ENCODE assay signal across 19 cellular contexts in genomic region chr17:42190491-42191180, GRCh38. TPM values are rescaled to one million over a fixed set of nuclear protein-coding genes. Genes with fewer than 3 reads are reported as not detected.
DNase-seq lines count a peak whose midpoint lies in the region; ATAC-seq, FAIRE-seq and TF ChIP-seq lines count a peak whose summit lies in the region.
"Had no signal": no experiment of that assay in that cellular context is flagged by ENCODE, and none has a peak within 500 bp of the region (broad histone marks: within the 10 kb centered on the region; RNA-seq: fewer than 3 reads in every experiment).

No MANE protein-coding gene starts in this region.

- POLR2A ChIA-PET in activated CD4-positive, alpha-beta T cell treated with anti-CD3 and anti-CD28 coated beads, Interleukin-2, amount 10 ng/mL, durations not matched to agents 7 days and 5 days (lab: Charles Lee), result interaction anchor here (1.0 kb wide), 1 partner anchor 9 kb away, joined by 3 read pairs; no protein-coding TSS in a partner anchor
- POLR2A ChIA-PET in K562 (lab: Yijun Ruan, JAX), result interaction anchor here (0.5 to 1.0 kb wide), 3 partner anchors 9 to 168 kb away, joined by 3 to 4 read pairs (median 3); no protein-coding TSS in a partner anchor

- H3K27me3 Mint-ChIP-seq in activated CD4-positive, alpha-beta T cell treated with anti-CD3 and anti-CD28 coated beads, Interleukin-2, amount 10 ng/mL, durations not matched to agents 24 days and 14 days, result no peaks in the 10 kb centered on the region
- no peaks in the 10 kb centered on the region for H3K27me3 Mint-ChIP-seq in activated CD4-positive, alpha-beta T cell treated with anti-CD3 and anti-CD28 coated beads, Interleukin-2, amount 10 ng/mL, durations not matched to agents 7 days and 5 days
- H3K27me3 Mint-ChIP-seq: CD4-positive, alpha-beta memory T cell; IgD-negative memory B cell had no signal

- DNase-seq in activated CD4-positive, alpha-beta T cell treated with anti-CD3 and anti-CD28 coated beads, Interleukin-2, amount 10 ng/mL, durations not matched to agents 24 days and 14 days, result peak; percentile 56
- DNase-seq in activated CD4-positive, alpha-beta T cell treated with anti-CD3 and anti-CD28 coated beads, Interleukin-2, amount 10 ng/mL, durations not matched to agents 7 days and 5 days, result no peak
- DNase-seq in K562 (ENCODE audit: extremely low read depth in 1 of 4, low spot score in 3 of 4) (no peak), kidney (peak; percentile 72), nucleus accumbens (lab: John Stamatoyannopoulos, UW) (no peak)
- DNase-seq: 8988T; AML-193; C1 segment of cervical spinal cord; CD4-positive, alpha-beta memory T cell; DMS79 had no signal

- no peaks in the 10 kb centered on the region for H3K27me3 ChIP-seq in K562 (ENCODE audit: control insufficient read depth in 2 of 2, insufficient read depth in 2 of 2, low read length in 2 of 2)

- no peak overlapping the region for H3K27ac ChIP-seq in K562 (ENCODE audit: extremely low read depth, low read depth, low read length)
- no peak overlapping the region for H3K27ac ChIP-seq in kidney (ENCODE audit: low read depth in 2 of 2, low read length in 2 of 2)

- no peak overlapping the region for H3K27ac Mint-ChIP-seq in activated CD4-positive, alpha-beta T cell treated with anti-CD3 and anti-CD28 coated beads, Interleukin-2, amount 10 ng/mL, durations not matched to agents 24 days and 14 days
- H3K27ac Mint-ChIP-seq in activated CD4-positive, alpha-beta T cell treated with anti-CD3 and anti-CD28 coated beads, Interleukin-2, amount 10 ng/mL, durations not matched to agents 7 days and 5 days, result no peak overlapping the region
- H3K27ac Mint-ChIP-seq: IgD-negative memory B cell had no signal

- CTCF ChIA-PET in activated CD4-positive, alpha-beta T cell treated with anti-CD3 and anti-CD28 coated beads, Interleukin-2, amount 10 ng/mL, durations not matched to agents 7 days and 5 days (lab: Charles Lee), result interaction anchor here (0.8 to 2.1 kb wide), 6 partner anchors 10 to 105 kb away, joined by 3 to 8 read pairs (median 3); partner anchors contain the start of gene KCNH4
- CTCF ChIA-PET in K562 (lab: Yijun Ruan, JAX; ENCODE audit: low intra/inter-chr PET ratio), result no interaction called here

- TF ChIP-seq CTCF in K562 (IDR thresholded peaks at IDR 0.05 in 2 of 3, conservative IDR thresholded peaks at IDR 0.05 in 1 of 3; ENCODE audit: insufficient read depth in 2 of 3, low read depth in 1 of 3, low read length in 3 of 3) (no peak), kidney (IDR thresholded peaks at IDR 0.05; ENCODE audit: borderline replicate concordance, extremely low read depth, insufficient read depth) (no peak)

- TF ChIP-seq EP300 in K562 (IDR thresholded peaks at IDR 0.05; ENCODE audit: low read length), result no peak

- no peaks in the 10 kb centered on the region for H3K9me1 ChIP-seq in K562 (ENCODE audit: control insufficient read depth, insufficient read depth, low read length)

- no peak overlapping the region for H3K4me3 ChIP-seq in K562
- H3K4me3 ChIP-seq in kidney (ENCODE audit: low read length in 2 of 2), result no peak overlapping the region
- H3K4me3 ChIP-seq: GM12878 had no signal

- FAIRE-seq in K562 (lab: Jason Lieb, UNC) (no peak), kidney (lab: Jason Lieb, UNC) (no peak)
- FAIRE-seq: GM12878, GM18507 had no signal

- BruUV-seq in K562 (replicated peaks; lab: Mats Ljungman, UMichigan), result no TSS peak

- H3K9ac ChIP-seq in K562 (ENCODE audit: insufficient read depth in 1 of 2, low read depth in 2 of 2, low read length in 2 of 2) (peak overlapping the region in 1 of 2 experiments; percentile 64; a peak in 1 of 4 replicates), kidney (ENCODE audit: low read length in 2 of 2) (no peak overlapping the region)

- ATAC-seq in K562, result no peak
- no peak for ATAC-seq in HG02852 (IDR thresholded peaks at IDR 0.05; ENCODE audit: unreplicated experiment)
- no peak for ATAC-seq in HG02759 (IDR thresholded peaks at IDR 0.05; ENCODE audit: unreplicated experiment)
- ATAC-seq: GM12878, HCT116 had no signal

- no peaks in the 10 kb centered on the region for H4K20me1 ChIP-seq in K562 (replicated peaks; ENCODE audit: control insufficient read depth, insufficient read depth, low read length)

- peaks cover 16% of the 10 kb centered on the region for H3K4me1 Mint-ChIP-seq in activated CD4-positive, alpha-beta T cell treated with anti-CD3 and anti-CD28 coated beads, Interleukin-2, amount 10 ng/mL, durations not matched to agents 24 days and 14 days
- peaks cover 28% of the 10 kb centered on the region for H3K4me1 Mint-ChIP-seq in activated CD4-positive, alpha-beta T cell treated with anti-CD3 and anti-CD28 coated beads, Interleukin-2, amount 10 ng/mL, durations not matched to agents 7 days and 5 days

- H3K36me3 Mint-ChIP-seq in activated CD4-positive, alpha-beta T cell treated with anti-CD3 and anti-CD28 coated beads, Interleukin-2, amount 10 ng/mL, durations not matched to agents 24 days and 14 days (ENCODE audit: low read depth), result no peaks in the 10 kb centered on the region
- H3K36me3 Mint-ChIP-seq in activated CD4-positive, alpha-beta T cell treated with anti-CD3 and anti-CD28 coated beads, Interleukin-2, amount 10 ng/mL, durations not matched to agents 7 days and 5 days (ENCODE audit: low read depth), result no peaks in the 10 kb centered on the region
- H3K36me3 Mint-ChIP-seq: CD4-positive, alpha-beta memory T cell; IgD-negative memory B cell had no signal

- WGBS in K562 (ENCODE audit: insufficient coverage, low coverage, missing lambda C conversion rate), result 76% methylated on average over 14 of the region's 15 CpGs

- no peak for TF ChIP-seq RAD21 in K562 (CRISPR knock-in tag; conservative IDR thresholded peaks at IDR 0.05 in 1 of 2, IDR thresholded peaks at IDR 0.05 in 1 of 2)

- no peak overlapping the region for H2AFZ ChIP-seq in K562 (ENCODE audit: low read depth, low read length)

- no peak for TF ChIP-seq POLR2A in K562 (conservative IDR thresholded peaks at IDR 0.05)

- H3K9me3 ChIP-seq in K562 (replicated peaks; ENCODE audit: control insufficient read depth, insufficient read depth, low read depth, low read length) (no peaks in the 10 kb centered on the region), kidney (ENCODE audit: control insufficient read depth in 1 of 2, low read length in 2 of 2) (no peaks in the 10 kb centered on the region)

- H3K4me1 ChIP-seq in K562 (replicated peaks in 1 of 2; ENCODE audit: control insufficient read depth in 2 of 2, insufficient read depth in 2 of 2, low read length in 2 of 2), result peaks cover 6 to 31% of the 10 kb centered on the region in 2 experiments; a peak in 3 of 5 replicates
- peaks cover 10 to 13% of the 10 kb centered on the region in 2 donors for H3K4me1 ChIP-seq in kidney (ENCODE audit: control insufficient read depth in 1 of 2, insufficient read depth in 1 of 2, low read depth in 1 of 2, low read length in 2 of 2)

- no peak overlapping the region for H3K4me2 ChIP-seq in K562 (ENCODE audit: insufficient read depth, low read length)

- in situ Hi-C loops in K562 (cut with MboI), result no loop called here

- H3K9me3 Mint-ChIP-seq in activated CD4-positive, alpha-beta T cell treated with anti-CD3 and anti-CD28 coated beads, Interleukin-2, amount 10 ng/mL, durations not matched to agents 24 days and 14 days, result no peaks in the 10 kb centered on the region
- H3K9me3 Mint-ChIP-seq in activated CD4-positive, alpha-beta T cell treated with anti-CD3 and anti-CD28 coated beads, Interleukin-2, amount 10 ng/mL, durations not matched to agents 7 days and 5 days, result no peaks in the 10 kb centered on the region
- H3K9me3 Mint-ChIP-seq: IgD-negative memory B cell had no signal

- intact Hi-C loops in activated CD4-positive, alpha-beta T cell treated with anti-CD3 and anti-CD28 coated beads, Interleukin-2, amount 10 ng/mL, durations not matched to agents 24 days and 14 days (cut with micrococcal nuclease), result loop anchor here (5.0 kb wide), 1 partner anchor 487 kb away; the partner anchor contains the start of gene PLEKHH3
- intact Hi-C loops in K562 (cut with micrococcal nuclease), result no loop called here
- intact Hi-C loops in kidney (cut with DNase I), result no loop called here

- H3K36me3 ChIP-seq in K562 (ENCODE audit: control insufficient read depth, insufficient read depth, low read length), result peaks cover 2% of the 10 kb centered on the region; the same call in 1 of the 3 replicates
- H3K36me3 ChIP-seq in kidney (ENCODE audit: control insufficient read depth in 1 of 2, insufficient read depth in 2 of 2, low read length in 2 of 2), result no peaks in the 10 kb centered on the region

- no peak overlapping the region for H3K4me3 Mint-ChIP-seq in activated CD4-positive, alpha-beta T cell treated with anti-CD3 and anti-CD28 coated beads, Interleukin-2, amount 10 ng/mL, durations not matched to agents 24 days and 14 days
- H3K4me3 Mint-ChIP-seq in activated CD4-positive, alpha-beta T cell treated with anti-CD3 and anti-CD28 coated beads, Interleukin-2, amount 10 ng/mL, durations not matched to agents 7 days and 5 days, result no peak overlapping the region

- peaks cover 11% of the 10 kb centered on the region; the same call in 2 of the 3 replicates for H3K79me2 ChIP-seq in K562 (ENCODE audit: control insufficient read depth, insufficient read depth, low read length)

RNA-seq across cellular contexts. Expression of gene GHDC, which starts 3.7 kb away (rescaled TPM):
- total RNA-seq in activated CD4-positive, alpha-beta T cell treated with anti-CD3 and anti-CD28 coated beads, Interleukin-2, amount 10 ng/mL, durations not matched to agents 24 days and 14 days, result 14.4 and 17.5 TPM in 2 replicates
- total RNA-seq in activated CD4-positive, alpha-beta T cell treated with anti-CD3 and anti-CD28 coated beads, Interleukin-2, amount 10 ng/mL, durations not matched to agents 7 days and 5 days, result 10 to 100 TPM; 15.3 to 15.5 TPM
- 26.6 and 66.9 TPM in 2 replicates for total RNA-seq in K562 (2011; cell fraction: chromatin; rRNA removed; ENCODE audit: low replicate concordance)
- total RNA-seq in K562 (2011; cell fraction: nucleolus; rRNA removed), result 67.5 and 75.5 TPM in 2 replicates
- 39.0 and 46.6 TPM in 2 replicates for total RNA-seq in K562 (2011; cell fraction: nucleoplasm; rRNA removed)
- 20.3 and 20.8 TPM in 2 replicates for total RNA-seq in K562 (2014; rRNA removed)
- 5.0 and 5.6 TPM in 2 replicates for total RNA-seq in K562 (2014; rRNA removed; fragmentation: Illumina TruSeq; extraction: Trizol)
- 10.4 and 11.2 TPM in 2 replicates for total RNA-seq in K562 (2015; rRNA removed; fragmentation: Illumina TruSeq; extraction: Trizol)
- 21.1 and 23.2 TPM in 2 replicates for total RNA-seq in K562 (2021)
- polyA plus RNA-seq in K562 (2011; rRNA removed), result 12.0 and 12.9 TPM in 2 replicates
- polyA plus RNA-seq in K562 (2011; cell fraction: cytosol; rRNA removed), result 9.1 and 31.3 TPM in 2 replicates
- polyA plus RNA-seq in K562 (2011; cell fraction: nucleus; rRNA removed), result 57.1 and 77.6 TPM in 2 replicates
- 14.5 and 28.1 TPM in 2 replicates for polyA plus RNA-seq in K562 (2012)
- polyA plus RNA-seq in K562 (2014; fragmentation: Illumina TruSeq; extraction: Trizol), result 7.8 and 12.4 TPM in 2 replicates
- under 1 TPM; 0.65 to 0.87 TPM for polyA plus RNA-seq in K562 (2014; fragmentation: Nextera tagmentation; extraction: Ambion mirVana)
- 20.8 and 20.9 TPM in 2 replicates for polyA plus RNA-seq in K562 (2014; rRNA removed)
- 3.5 and 7.4 TPM in 2 replicates for polyA minus RNA-seq in K562 (2011; rRNA and poly(A)+ RNA removed)
- 9.6 and 12.1 TPM in 2 replicates for polyA minus RNA-seq in K562 (2011; cell fraction: cytosol; rRNA and poly(A)+ RNA removed)
- 16.6 and 17.0 TPM in 2 replicates for polyA minus RNA-seq in K562 (2011; cell fraction: nucleus; rRNA and poly(A)+ RNA removed)
- 41.2 TPM for total RNA-seq in kidney
- 37.0 TPM for polyA plus RNA-seq in kidney (ENCODE audit: insufficient read depth, low read depth, low replicate concordance)

RNA-seq across cellular contexts. Expression of gene HCRT, which starts 5.4 kb away (rescaled TPM):
- not detected in 2 replicates for total RNA-seq in activated CD4-positive, alpha-beta T cell treated with anti-CD3 and anti-CD28 coated beads, Interleukin-2, amount 10 ng/mL, durations not matched to agents 24 days and 14 days
- not detected for total RNA-seq in activated CD4-positive, alpha-beta T cell treated with anti-CD3 and anti-CD28 coated beads, Interleukin-2, amount 10 ng/mL, durations not matched to agents 7 days and 5 days
- not detected in 2 replicates for total RNA-seq in K562 (2011; cell fraction: chromatin; rRNA removed; ENCODE audit: low replicate concordance)
- total RNA-seq in K562 (2011; cell fraction: nucleolus; rRNA removed), result not detected in 2 replicates
- not detected in 2 replicates for total RNA-seq in K562 (2011; cell fraction: nucleoplasm; rRNA removed)
- total RNA-seq in K562 (2014; rRNA removed) (not detected in 2 replicates), K562 (2014; rRNA removed; fragmentation: Illumina TruSeq; extraction: Trizol) (not detected in 2 replicates), K562 (2015; rRNA removed; fragmentation: Illumina TruSeq; extraction: Trizol) (not detected in 2 replicates), K562 (2021) (not detected in 2 replicates), kidney (not detected)
- polyA plus RNA-seq in K562 (2011; rRNA removed) (not detected in 2 replicates), K562 (2014; fragmentation: Illumina TruSeq; extraction: Trizol) (not detected in 2 replicates), K562 (2014; fragmentation: Nextera tagmentation; extraction: Ambion mirVana) (not detected), K562 (2014; rRNA removed) (not detected in 2 replicates), kidney (ENCODE audit: insufficient read depth, low read depth, low replicate concordance) (not detected)
- polyA plus RNA-seq in K562 (2011; cell fraction: cytosol; rRNA removed), result not detected in 2 replicates
- not detected in 2 replicates for polyA plus RNA-seq in K562 (2011; cell fraction: nucleus; rRNA removed)
- not detected in 2 replicates for polyA plus RNA-seq in K562 (2012)
- polyA minus RNA-seq in K562 (2011; rRNA and poly(A)+ RNA removed), result not detected in 2 replicates
- not detected in 2 replicates for polyA minus RNA-seq in K562 (2011; cell fraction: cytosol; rRNA and poly(A)+ RNA removed)
- polyA minus RNA-seq in K562 (2011; cell fraction: nucleus; rRNA and poly(A)+ RNA removed), result not detected in 2 replicates
- total RNA-seq: CD4-positive, alpha-beta memory T cell; G401; H4; HT-29 had no signal
- polyA plus RNA-seq: CD4-positive, alpha-beta memory T cell; GM12878; IgD-negative memory B cell had no signal

RNA-seq across cellular contexts. Expression of gene KCNH4, which starts 9.7 kb away (rescaled TPM):
- total RNA-seq in activated CD4-positive, alpha-beta T cell treated with anti-CD3 and anti-CD28 coated beads, Interleukin-2, amount 10 ng/mL, durations not matched to agents 24 days and 14 days, result 1.6 and 2.3 TPM in 2 replicates
- under 1 TPM; 0.15 to 0.17 TPM for total RNA-seq in activated CD4-positive, alpha-beta T cell treated with anti-CD3 and anti-CD28 coated beads, Interleukin-2, amount 10 ng/mL, durations not matched to agents 7 days and 5 days
- 1.0 and 3.5 TPM in 2 replicates for total RNA-seq in K562 (2011; cell fraction: chromatin; rRNA removed; ENCODE audit: low replicate concordance)
- total RNA-seq in K562 (2011; cell fraction: nucleolus; rRNA removed), result 2.5 TPM in 2 replicates
- total RNA-seq in K562 (2011; cell fraction: nucleoplasm; rRNA removed), result 2.0 and 2.2 TPM in 2 replicates
- total RNA-seq in K562 (2014; rRNA removed) (0.50 and 0.98 TPM in 2 replicates), K562 (2014; rRNA removed; fragmentation: Illumina TruSeq; extraction: Trizol) (0.22 and 0.29 TPM in 2 replicates), K562 (2015; rRNA removed; fragmentation: Illumina TruSeq; extraction: Trizol) (0.36 and 0.49 TPM in 2 replicates), K562 (2021) (1.8 and 2.0 TPM in 2 replicates), kidney (0.35 TPM)
- polyA plus RNA-seq in K562 (2011; rRNA removed) (0.72 and 0.79 TPM in 2 replicates), K562 (2014; fragmentation: Illumina TruSeq; extraction: Trizol) (1.2 and 1.3 TPM in 2 replicates), K562 (2014; fragmentation: Nextera tagmentation; extraction: Ambion mirVana) (under 1 TPM; 0.10 to 0.14 TPM), K562 (2014; rRNA removed) (1.3 and 1.7 TPM in 2 replicates), kidney (ENCODE audit: insufficient read depth, low read depth, low replicate concordance) (not detected)
- polyA plus RNA-seq in K562 (2011; cell fraction: cytosol; rRNA removed), result 0.68 and 2.6 TPM in 2 replicates
- 1.2 and 4.0 TPM in 2 replicates for polyA plus RNA-seq in K562 (2011; cell fraction: nucleus; rRNA removed)
- polyA plus RNA-seq in K562 (2012), result 0.24 and 1.0 TPM in 2 replicates
- polyA minus RNA-seq in K562 (2011; rRNA and poly(A)+ RNA removed), result 0.45 and 1.1 TPM in 2 replicates
- polyA minus RNA-seq in K562 (2011; cell fraction: cytosol; rRNA and poly(A)+ RNA removed), result 0.82 and 0.95 TPM in 2 replicates
- polyA minus RNA-seq in K562 (2011; cell fraction: nucleus; rRNA and poly(A)+ RNA removed), result 0.44 and 0.94 TPM in 2 replicates
- total RNA-seq: G401, HT-29 had no signal
- polyA plus RNA-seq: CD4-positive, alpha-beta memory T cell; IgD-negative memory B cell had no signal

RNA-seq across cellular contexts. Expression of gene RAB5C, which starts 35.8 kb away (rescaled TPM):
- total RNA-seq in activated CD4-positive, alpha-beta T cell treated with anti-CD3 and anti-CD28 coated beads, Interleukin-2, amount 10 ng/mL, durations not matched to agents 24 days and 14 days, result 55.8 and 64.6 TPM in 2 replicates
- 100 to 1,000 TPM in 1 of 2 experiments, 10 to 100 TPM in 1; 97.1 to 108 TPM for total RNA-seq in activated CD4-positive, alpha-beta T cell treated with anti-CD3 and anti-CD28 coated beads, Interleukin-2, amount 10 ng/mL, durations not matched to agents 7 days and 5 days
- 21.1 and 47.2 TPM in 2 replicates for total RNA-seq in K562 (2011; cell fraction: chromatin; rRNA removed; ENCODE audit: low replicate concordance)
- 33.4 and 35.0 TPM in 2 replicates for total RNA-seq in K562 (2011; cell fraction: nucleolus; rRNA removed)
- 29.4 and 31.1 TPM in 2 replicates for total RNA-seq in K562 (2011; cell fraction: nucleoplasm; rRNA removed)
- 79.2 and 125 TPM in 2 replicates for total RNA-seq in K562 (2014; rRNA removed)
- total RNA-seq in K562 (2014; rRNA removed; fragmentation: Illumina TruSeq; extraction: Trizol), result 46.5 and 55.8 TPM in 2 replicates
- total RNA-seq in K562 (2015; rRNA removed; fragmentation: Illumina TruSeq; extraction: Trizol), result 106 and 107 TPM in 2 replicates
- total RNA-seq in K562 (2021), result 108 and 117 TPM in 2 replicates
- polyA plus RNA-seq in K562 (2011; rRNA removed), result 55.9 and 77.4 TPM in 2 replicates
- polyA plus RNA-seq in K562 (2011; cell fraction: cytosol; rRNA removed), result 85.9 and 208 TPM in 2 replicates
- polyA plus RNA-seq in K562 (2011; cell fraction: nucleus; rRNA removed), result 34.9 and 64.9 TPM in 2 replicates
- polyA plus RNA-seq in K562 (2012), result 110 and 123 TPM in 2 replicates
- 165 and 166 TPM in 2 replicates for polyA plus RNA-seq in K562 (2014; fragmentation: Illumina TruSeq; extraction: Trizol)
- polyA plus RNA-seq in K562 (2014; fragmentation: Nextera tagmentation; extraction: Ambion mirVana), result 1 to 10 TPM; 1.7 to 2.2 TPM
- 118 and 122 TPM in 2 replicates for polyA plus RNA-seq in K562 (2014; rRNA removed)
- polyA minus RNA-seq in K562 (2011; rRNA and poly(A)+ RNA removed), result 20.1 and 45.6 TPM in 2 replicates
- 30.4 and 33.9 TPM in 2 replicates for polyA minus RNA-seq in K562 (2011; cell fraction: cytosol; rRNA and poly(A)+ RNA removed)
- 7.9 and 8.3 TPM in 2 replicates for polyA minus RNA-seq in K562 (2011; cell fraction: nucleus; rRNA and poly(A)+ RNA removed)
- 159 TPM for total RNA-seq in kidney
- 286 TPM for polyA plus RNA-seq in kidney (ENCODE audit: insufficient read depth, low read depth, low replicate concordance)

Comparison
In these comparisons a context has a peak if more than half of its experiments do, and no peak if none do; other contexts are left out.
1. DNase-seq: peak in activated CD4-positive, alpha-beta T cell treated with anti-CD3 and anti-CD28 coated beads, Interleukin-2, amount 10 ng/mL, durations not matched to agents 24 days and 14 days (single experiment) and kidney (single experiment); none in activated CD4-positive, alpha-beta T cell treated with anti-CD3 and anti-CD28 coated beads, Interleukin-2, amount 10 ng/mL, durations not matched to agents 7 days and 5 days (single experiment), K562 (0 of 4) and nucleus accumbens (0 of 56).